ENCODE assay signal across 2 cellular contexts in the genomic region with DNA sequence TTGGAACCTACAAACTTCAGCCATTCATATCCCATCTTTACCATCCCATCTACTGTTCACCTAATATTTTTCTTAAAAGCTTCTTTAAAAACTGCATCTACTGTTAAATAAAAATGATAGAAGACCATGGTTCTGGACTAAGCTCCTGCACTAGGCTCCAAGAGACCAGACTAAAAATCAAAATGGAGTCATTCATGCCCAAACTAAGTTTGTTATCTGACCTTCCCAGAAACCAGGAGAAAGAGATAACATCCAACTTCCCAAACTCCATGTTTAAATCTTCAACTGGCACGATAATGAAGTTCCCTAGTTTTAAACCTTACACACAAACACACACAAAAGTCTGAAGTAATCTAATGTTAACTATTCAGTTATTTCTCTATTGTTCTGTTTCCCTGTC.
TF ChIP-seq lines count a peak whose summit lies in the region.

No MANE protein-coding gene starts in this region.

TF ChIP-seq in HepG2, 621 proteins besides CTCF, POLR2A, EP300 and RAD21:
- TF ChIP-seq ATRX (CRISPR knock-in tag; IDR thresholded peaks at IDR 0.05; ENCODE audit: borderline replicate concordance) = no peak
- no peak for TF ChIP-seq CREB1 (IDR thresholded peaks at IDR 0.05)
- 0 out of 2 replicates have a peak, but pooled peaks have one; percentile 26 for TF ChIP-seq CREB1 (CRISPR knock-in tag; IDR thresholded peaks at IDR 0.05)
TF ChIP-seq in HepG2: peak in this region for 1.

TF ChIP-seq in K562, 482 proteins besides CTCF, POLR2A, EP300 and RAD21 (continues in another document):
- TF ChIP-seq ZBTB17 (CRISPR knock-in tag; IDR thresholded peaks at IDR 0.05) (0 out of 2 replicates have a peak, but pooled peaks have one; percentile 29), NFRKB (IDR thresholded peaks at IDR 0.05; ENCODE audit: low read depth) (no peak), NR2C1 (IDR thresholded peaks at IDR 0.05) (no peak), NR2C1 (tag; IDR thresholded peaks at IDR 0.05) (peak; percentile 57), NR4A1 (CRISPR knock-in tag; IDR thresholded peaks at IDR 0.05) (no peak), NR4A1 (tag; IDR thresholded peaks at IDR 0.05) (peak; percentile 81), KLF6 (CRISPR knock-in tag; IDR thresholded peaks at IDR 0.05; ENCODE audit: borderline replicate concordance) (peak; percentile 87; the same call in 1 of the 2 replicates), DIDO1 (tag; IDR thresholded peaks at IDR 0.05; ENCODE audit: low read depth) (0 out of 2 replicates have a peak, but pooled peaks have one; percentile 17), BCOR (IDR thresholded peaks at IDR 0.05) (no peak), PTTG1 (tag; IDR thresholded peaks at IDR 0.05; ENCODE audit: low read depth) (peak; percentile 79), TCFL5 (CRISPR knock-in tag; conservative IDR thresholded peaks at IDR 0.05) (0 out of 2 replicates have a peak, but pooled peaks have one; percentile 44), KDM5B (IDR thresholded peaks at IDR 0.05; ENCODE audit: insufficient replicate concordance, low read depth, low read length) (no peak), PYGO2 (tag; IDR thresholded peaks at IDR 0.05) (0 out of 2 replicates have a peak, but pooled peaks have one; percentile 46), DDX20 (tag; IDR thresholded peaks at IDR 0.05; ENCODE audit: low read depth) (peak; percentile 69), AFF1 (IDR thresholded peaks at IDR 0.05; ENCODE audit: low read depth in 1 of 2, partially characterized antibody in 2 of 2) (no peak), TEAD1 (CRISPR knock-in tag; IDR thresholded peaks at IDR 0.05) (peak in 1 of 2 experiments; percentile 57; a peak in 1 of 4 replicates), ZFP1 (CRISPR knock-in tag; IDR thresholded peaks at IDR 0.05) (peak; percentile 25; the same call in 1 of the 2 replicates), ATF4 (CRISPR knock-in tag; IDR thresholded peaks at IDR 0.05) (0 out of 2 replicates have a peak, but pooled peaks have one; percentile 19), GTF2A2 (tag; IDR thresholded peaks at IDR 0.05) (no peak), MED1 (CRISPR knock-in tag; IDR thresholded peaks at IDR 0.05; ENCODE audit: borderline replicate concordance) (no peak), ZNF511 (CRISPR knock-in tag; IDR thresholded peaks at IDR 0.05) (no peak), SNRNP70 (optimal IDR thresholded peaks at IDR 0.05; ENCODE audit: low read depth, low read length) (no peak), ADNP (tag; IDR thresholded peaks at IDR 0.05) (no peak), FIP1L1 (IDR thresholded peaks at IDR 0.05; ENCODE audit: low read depth, low read length, poor library complexity, severe bottlenecking) (no peak), HIVEP1 (CRISPR knock-in tag; IDR thresholded peaks at IDR 0.05) (0 out of 2 replicates have a peak, but pooled peaks have one; percentile 73)
- TF ChIP-seq, protein P1, sequence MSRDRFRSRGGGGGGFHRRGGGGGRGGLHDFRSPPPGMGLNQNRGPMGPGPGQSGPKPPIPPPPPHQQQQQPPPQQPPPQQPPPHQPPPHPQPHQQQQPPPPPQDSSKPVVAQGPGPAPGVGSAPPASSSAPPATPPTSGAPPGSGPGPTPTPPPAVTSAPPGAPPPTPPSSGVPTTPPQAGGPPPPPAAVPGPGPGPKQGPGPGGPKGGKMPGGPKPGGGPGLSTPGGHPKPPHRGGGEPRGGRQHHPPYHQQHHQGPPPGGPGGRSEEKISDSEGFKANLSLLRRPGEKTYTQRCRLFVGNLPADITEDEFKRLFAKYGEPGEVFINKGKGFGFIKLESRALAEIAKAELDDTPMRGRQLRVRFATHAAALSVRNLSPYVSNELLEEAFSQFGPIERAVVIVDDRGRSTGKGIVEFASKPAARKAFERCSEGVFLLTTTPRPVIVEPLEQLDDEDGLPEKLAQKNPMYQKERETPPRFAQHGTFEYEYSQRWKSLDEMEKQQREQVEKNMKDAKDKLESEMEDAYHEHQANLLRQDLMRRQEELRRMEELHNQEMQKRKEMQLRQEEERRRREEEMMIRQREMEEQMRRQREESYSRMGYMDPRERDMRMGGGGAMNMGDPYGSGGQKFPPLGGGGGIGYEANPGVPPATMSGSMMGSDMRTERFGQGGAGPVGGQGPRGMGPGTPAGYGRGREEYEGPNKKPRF (IDR thresholded peaks at IDR 0.05; ENCODE audit: low read depth, low read length) = no peak
- TF ChIP-seq, protein P2, sequence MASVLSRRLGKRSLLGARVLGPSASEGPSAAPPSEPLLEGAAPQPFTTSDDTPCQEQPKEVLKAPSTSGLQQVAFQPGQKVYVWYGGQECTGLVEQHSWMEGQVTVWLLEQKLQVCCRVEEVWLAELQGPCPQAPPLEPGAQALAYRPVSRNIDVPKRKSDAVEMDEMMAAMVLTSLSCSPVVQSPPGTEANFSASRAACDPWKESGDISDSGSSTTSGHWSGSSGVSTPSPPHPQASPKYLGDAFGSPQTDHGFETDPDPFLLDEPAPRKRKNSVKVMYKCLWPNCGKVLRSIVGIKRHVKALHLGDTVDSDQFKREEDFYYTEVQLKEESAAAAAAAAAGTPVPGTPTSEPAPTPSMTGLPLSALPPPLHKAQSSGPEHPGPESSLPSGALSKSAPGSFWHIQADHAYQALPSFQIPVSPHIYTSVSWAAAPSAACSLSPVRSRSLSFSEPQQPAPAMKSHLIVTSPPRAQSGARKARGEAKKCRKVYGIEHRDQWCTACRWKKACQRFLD (CRISPR knock-in tag; IDR thresholded peaks at IDR 0.05) = 0 out of 2 replicates have a peak, but pooled peaks have one; percentile 54
- TF ChIP-seq, protein P3, sequence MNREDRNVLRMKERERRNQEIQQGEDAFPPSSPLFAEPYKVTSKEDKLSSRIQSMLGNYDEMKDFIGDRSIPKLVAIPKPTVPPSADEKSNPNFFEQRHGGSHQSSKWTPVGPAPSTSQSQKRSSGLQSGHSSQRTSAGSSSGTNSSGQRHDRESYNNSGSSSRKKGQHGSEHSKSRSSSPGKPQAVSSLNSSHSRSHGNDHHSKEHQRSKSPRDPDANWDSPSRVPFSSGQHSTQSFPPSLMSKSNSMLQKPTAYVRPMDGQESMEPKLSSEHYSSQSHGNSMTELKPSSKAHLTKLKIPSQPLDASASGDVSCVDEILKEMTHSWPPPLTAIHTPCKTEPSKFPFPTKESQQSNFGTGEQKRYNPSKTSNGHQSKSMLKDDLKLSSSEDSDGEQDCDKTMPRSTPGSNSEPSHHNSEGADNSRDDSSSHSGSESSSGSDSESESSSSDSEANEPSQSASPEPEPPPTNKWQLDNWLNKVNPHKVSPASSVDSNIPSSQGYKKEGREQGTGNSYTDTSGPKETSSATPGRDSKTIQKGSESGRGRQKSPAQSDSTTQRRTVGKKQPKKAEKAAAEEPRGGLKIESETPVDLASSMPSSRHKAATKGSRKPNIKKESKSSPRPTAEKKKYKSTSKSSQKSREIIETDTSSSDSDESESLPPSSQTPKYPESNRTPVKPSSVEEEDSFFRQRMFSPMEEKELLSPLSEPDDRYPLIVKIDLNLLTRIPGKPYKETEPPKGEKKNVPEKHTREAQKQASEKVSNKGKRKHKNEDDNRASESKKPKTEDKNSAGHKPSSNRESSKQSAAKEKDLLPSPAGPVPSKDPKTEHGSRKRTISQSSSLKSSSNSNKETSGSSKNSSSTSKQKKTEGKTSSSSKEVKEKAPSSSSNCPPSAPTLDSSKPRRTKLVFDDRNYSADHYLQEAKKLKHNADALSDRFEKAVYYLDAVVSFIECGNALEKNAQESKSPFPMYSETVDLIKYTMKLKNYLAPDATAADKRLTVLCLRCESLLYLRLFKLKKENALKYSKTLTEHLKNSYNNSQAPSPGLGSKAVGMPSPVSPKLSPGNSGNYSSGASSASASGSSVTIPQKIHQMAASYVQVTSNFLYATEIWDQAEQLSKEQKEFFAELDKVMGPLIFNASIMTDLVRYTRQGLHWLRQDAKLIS (CRISPR knock-in tag; IDR thresholded peaks at IDR 0.05) = no peak
- TF ChIP-seq, protein P4, sequence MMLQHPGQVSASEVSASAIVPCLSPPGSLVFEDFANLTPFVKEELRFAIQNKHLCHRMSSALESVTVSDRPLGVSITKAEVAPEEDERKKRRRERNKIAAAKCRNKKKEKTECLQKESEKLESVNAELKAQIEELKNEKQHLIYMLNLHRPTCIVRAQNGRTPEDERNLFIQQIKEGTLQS (IDR thresholded peaks at IDR 0.05) = no peak
- TF ChIP-seq, protein P4 (CRISPR knock-in tag; conservative IDR thresholded peaks at IDR 0.05) = no peak
- TF ChIP-seq, protein P5, sequence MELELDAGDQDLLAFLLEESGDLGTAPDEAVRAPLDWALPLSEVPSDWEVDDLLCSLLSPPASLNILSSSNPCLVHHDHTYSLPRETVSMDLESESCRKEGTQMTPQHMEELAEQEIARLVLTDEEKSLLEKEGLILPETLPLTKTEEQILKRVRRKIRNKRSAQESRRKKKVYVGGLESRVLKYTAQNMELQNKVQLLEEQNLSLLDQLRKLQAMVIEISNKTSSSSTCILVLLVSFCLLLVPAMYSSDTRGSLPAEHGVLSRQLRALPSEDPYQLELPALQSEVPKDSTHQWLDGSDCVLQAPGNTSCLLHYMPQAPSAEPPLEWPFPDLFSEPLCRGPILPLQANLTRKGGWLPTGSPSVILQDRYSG (tag; conservative IDR thresholded peaks at IDR 0.05; ENCODE audit: low read depth) = peak; percentile 55; the same call in 1 of the 2 replicates
- TF ChIP-seq, protein P6, sequence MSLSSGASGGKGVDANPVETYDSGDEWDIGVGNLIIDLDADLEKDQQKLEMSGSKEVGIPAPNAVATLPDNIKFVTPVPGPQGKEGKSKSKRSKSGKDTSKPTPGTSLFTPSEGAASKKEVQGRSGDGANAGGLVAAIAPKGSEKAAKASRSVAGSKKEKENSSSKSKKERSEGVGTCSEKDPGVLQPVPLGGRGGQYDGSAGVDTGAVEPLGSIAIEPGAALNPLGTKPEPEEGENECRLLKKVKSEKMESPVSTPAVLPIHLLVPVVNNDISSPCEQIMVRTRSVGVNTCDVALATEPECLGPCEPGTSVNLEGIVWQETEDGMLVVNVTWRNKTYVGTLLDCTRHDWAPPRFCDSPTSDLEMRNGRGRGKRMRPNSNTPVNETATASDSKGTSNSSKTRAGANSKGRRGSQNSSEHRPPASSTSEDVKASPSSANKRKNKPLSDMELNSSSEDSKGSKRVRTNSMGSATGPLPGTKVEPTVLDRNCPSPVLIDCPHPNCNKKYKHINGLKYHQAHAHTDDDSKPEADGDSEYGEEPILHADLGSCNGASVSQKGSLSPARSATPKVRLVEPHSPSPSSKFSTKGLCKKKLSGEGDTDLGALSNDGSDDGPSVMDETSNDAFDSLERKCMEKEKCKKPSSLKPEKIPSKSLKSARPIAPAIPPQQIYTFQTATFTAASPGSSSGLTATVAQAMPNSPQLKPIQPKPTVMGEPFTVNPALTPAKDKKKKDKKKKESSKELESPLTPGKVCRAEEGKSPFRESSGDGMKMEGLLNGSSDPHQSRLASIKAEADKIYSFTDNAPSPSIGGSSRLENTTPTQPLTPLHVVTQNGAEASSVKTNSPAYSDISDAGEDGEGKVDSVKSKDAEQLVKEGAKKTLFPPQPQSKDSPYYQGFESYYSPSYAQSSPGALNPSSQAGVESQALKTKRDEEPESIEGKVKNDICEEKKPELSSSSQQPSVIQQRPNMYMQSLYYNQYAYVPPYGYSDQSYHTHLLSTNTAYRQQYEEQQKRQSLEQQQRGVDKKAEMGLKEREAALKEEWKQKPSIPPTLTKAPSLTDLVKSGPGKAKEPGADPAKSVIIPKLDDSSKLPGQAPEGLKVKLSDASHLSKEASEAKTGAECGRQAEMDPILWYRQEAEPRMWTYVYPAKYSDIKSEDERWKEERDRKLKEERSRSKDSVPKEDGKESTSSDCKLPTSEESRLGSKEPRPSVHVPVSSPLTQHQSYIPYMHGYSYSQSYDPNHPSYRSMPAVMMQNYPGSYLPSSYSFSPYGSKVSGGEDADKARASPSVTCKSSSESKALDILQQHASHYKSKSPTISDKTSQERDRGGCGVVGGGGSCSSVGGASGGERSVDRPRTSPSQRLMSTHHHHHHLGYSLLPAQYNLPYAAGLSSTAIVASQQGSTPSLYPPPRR (CRISPR knock-in tag; IDR thresholded peaks at IDR 0.05; ENCODE audit: borderline replicate concordance) = no peak
